In genomic region chr3:184362668-184363540, GRCh38 we compare ENCODE assay signal across 7 cellular contexts.
DNase-seq lines count a peak whose midpoint lies in the region; ATAC-seq and TF ChIP-seq lines count a peak whose summit lies in the region.

No MANE protein-coding gene starts in this region.

- ATAC-seq in GM18505 (IDR thresholded peaks at IDR 0.05; ENCODE audit: unreplicated experiment) (peak; percentile 81), HG02973 (IDR thresholded peaks at IDR 0.05; ENCODE audit: unreplicated experiment) (peak; percentile 81)

- DNase-seq in NCI-H1930 (lab: John Stamatoyannopoulos, UW) (peak; percentile 98), T-helper 9 cell (peak; percentile 87), astrocyte of the hippocampus (ENCODE audit: low read depth, low spot score) (peak; percentile 99), hippocampal formation (lab: John Stamatoyannopoulos, UW) (peak; percentile 90 to 94), retinal pigment epithelial cell (ENCODE audit: low read depth) (peak; percentile 87)

- peak overlapping the region; percentile 86 for H3K4me3 ChIP-seq in retinal pigment epithelial cell (ENCODE audit: low read length)

- TF ChIP-seq CTCF in retinal pigment epithelial cell (conservative IDR thresholded peaks at IDR 0.05; ENCODE audit: low read depth, low read length), result peak; percentile 57

- peak; percentile 90 for TF ChIP-seq POLR2A in GM18505 (IDR thresholded peaks at IDR 0.05; ENCODE audit: borderline replicate concordance, extremely low read depth, insufficient read depth, insufficient read length)

Comparison
In these comparisons a context has a peak if more than half of its experiments do, and no peak if none do; other contexts are left out.
1. Peak in every context shown above with its lines: DNase-seq, ATAC-seq and H3K4me3 ChIP-seq.